Comparison of ENCODE assay signal across 1 cellular context in the genomic region with DNA sequence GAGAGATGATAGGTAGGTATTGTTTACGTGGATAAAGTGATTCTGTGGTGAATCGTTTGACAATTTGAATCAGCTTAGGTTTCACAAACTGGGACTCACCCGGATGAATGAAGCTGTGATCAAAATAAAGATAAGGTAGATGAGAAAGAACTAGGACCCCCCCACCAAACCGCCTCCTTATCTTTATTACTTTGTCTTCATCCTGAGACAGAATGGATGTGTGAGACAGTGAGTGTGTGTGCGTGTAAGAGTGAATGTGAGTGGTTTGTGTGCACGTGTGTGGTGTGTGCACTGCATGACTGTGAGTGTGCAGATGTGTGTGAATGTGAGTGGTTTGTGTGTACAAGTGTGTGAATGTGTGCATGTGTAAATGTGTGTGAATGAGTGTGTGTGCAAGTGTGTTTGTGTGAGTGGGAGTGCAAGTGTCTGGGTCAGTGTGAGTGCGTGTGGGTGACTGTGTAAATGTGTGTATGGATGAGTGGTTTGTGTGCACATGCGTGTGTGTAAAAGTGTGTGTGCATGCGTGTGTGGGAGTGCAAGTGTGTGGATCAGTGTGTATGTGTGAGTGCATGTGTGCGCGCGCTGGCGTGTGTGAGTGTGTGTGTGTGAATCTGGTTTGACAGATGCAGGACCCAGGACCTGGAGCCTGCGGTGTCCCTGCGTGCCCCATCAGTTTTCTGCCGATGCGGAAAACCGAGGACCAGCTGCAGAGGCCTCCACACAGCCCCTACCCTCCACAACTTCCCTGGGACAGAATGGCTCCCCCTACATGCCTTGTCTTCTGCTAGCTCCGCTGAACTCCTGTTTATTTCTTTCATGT.
A peak's percentile ranks its signal among the peaks of the same experiment; 100 is the strongest.
TF ChIP-seq lines count a peak whose summit lies in the region.

No MANE protein-coding gene starts in this region.

TF ChIP-seq in K562, 482 proteins besides CTCF, POLR2A, EP300 and RAD21 (continued from another document and continues in another):
- TF ChIP-seq, protein P1, sequence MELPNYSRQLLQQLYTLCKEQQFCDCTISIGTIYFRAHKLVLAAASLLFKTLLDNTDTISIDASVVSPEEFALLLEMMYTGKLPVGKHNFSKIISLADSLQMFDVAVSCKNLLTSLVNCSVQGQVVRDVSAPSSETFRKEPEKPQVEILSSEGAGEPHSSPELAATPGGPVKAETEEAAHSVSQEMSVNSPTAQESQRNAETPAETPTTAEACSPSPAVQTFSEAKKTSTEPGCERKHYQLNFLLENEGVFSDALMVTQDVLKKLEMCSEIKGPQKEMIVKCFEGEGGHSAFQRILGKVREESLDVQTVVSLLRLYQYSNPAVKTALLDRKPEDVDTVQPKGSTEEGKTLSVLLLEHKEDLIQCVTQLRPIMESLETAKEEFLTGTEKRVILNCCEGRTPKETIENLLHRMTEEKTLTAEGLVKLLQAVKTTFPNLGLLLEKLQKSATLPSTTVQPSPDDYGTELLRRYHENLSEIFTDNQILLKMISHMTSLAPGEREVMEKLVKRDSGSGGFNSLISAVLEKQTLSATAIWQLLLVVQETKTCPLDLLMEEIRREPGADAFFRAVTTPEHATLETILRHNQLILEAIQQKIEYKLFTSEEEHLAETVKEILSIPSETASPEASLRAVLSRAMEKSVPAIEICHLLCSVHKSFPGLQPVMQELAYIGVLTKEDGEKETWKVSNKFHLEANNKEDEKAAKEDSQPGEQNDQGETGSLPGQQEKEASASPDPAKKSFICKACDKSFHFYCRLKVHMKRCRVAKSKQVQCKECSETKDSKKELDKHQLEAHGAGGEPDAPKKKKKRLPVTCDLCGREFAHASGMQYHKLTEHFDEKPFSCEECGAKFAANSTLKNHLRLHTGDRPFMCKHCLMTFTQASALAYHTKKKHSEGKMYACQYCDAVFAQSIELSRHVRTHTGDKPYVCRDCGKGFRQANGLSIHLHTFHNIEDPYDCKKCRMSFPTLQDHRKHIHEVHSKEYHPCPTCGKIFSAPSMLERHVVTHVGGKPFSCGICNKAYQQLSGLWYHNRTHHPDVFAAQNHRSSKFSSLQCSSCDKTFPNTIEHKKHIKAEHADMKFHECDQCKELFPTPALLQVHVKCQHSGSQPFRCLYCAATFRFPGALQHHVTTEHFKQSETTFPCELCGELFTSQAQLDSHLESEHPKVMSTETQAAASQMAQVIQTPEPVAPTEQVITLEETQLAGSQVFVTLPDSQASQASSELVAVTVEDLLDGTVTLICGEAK (IDR thresholded peaks at IDR 0.05): peak; percentile 32; the same call in 1 of the 2 replicates
- TF ChIP-seq, protein P1 (CRISPR knock-in tag; IDR thresholded peaks at IDR 0.05): no peak
- TF ChIP-seq ZNF583 (CRISPR knock-in tag; IDR thresholded peaks at IDR 0.05) (peak; percentile 21; the same call in 1 of the 2 replicates), ZNF644 (tag; IDR thresholded peaks at IDR 0.05; ENCODE audit: low read depth) (peak; percentile 94), ZNF699 (CRISPR knock-in tag; IDR thresholded peaks at IDR 0.05; ENCODE audit: insufficient replicate concordance) (no peak), BACH1 (tag; IDR thresholded peaks at IDR 0.05) (0 out of 2 replicates have a peak, but pooled peaks have one; percentile 42), ZNF197 (CRISPR knock-in tag; IDR thresholded peaks at IDR 0.05; ENCODE audit: low read depth) (peak; percentile 80; the same call in 1 of the 2 replicates), CEBPG (CRISPR knock-in tag; IDR thresholded peaks at IDR 0.05) (no peak), CEBPG (tag; conservative IDR thresholded peaks at IDR 0.05 in 1 of 2, IDR thresholded peaks at IDR 0.05 in 1 of 2) (no peak), NR2C2 (CRISPR knock-in tag; IDR thresholded peaks at IDR 0.05) (no peak; the same call in 1 of the 2 replicates), NR2C2 (tag; IDR thresholded peaks at IDR 0.05) (0 out of 2 replicates have a peak, but pooled peaks have one; percentile 34), KDM5B (IDR thresholded peaks at IDR 0.05; ENCODE audit: insufficient replicate concordance, low read depth, low read length) (peak; percentile 37)
- TF ChIP-seq, protein P2, sequence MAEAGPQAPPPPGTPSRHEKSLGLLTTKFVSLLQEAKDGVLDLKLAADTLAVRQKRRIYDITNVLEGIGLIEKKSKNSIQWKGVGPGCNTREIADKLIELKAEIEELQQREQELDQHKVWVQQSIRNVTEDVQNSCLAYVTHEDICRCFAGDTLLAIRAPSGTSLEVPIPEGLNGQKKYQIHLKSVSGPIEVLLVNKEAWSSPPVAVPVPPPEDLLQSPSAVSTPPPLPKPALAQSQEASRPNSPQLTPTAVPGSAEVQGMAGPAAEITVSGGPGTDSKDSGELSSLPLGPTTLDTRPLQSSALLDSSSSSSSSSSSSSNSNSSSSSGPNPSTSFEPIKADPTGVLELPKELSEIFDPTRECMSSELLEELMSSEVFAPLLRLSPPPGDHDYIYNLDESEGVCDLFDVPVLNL (CRISPR knock-in tag; IDR thresholded peaks at IDR 0.05; ENCODE audit: low read depth): no peak
- TF ChIP-seq, protein P3, sequence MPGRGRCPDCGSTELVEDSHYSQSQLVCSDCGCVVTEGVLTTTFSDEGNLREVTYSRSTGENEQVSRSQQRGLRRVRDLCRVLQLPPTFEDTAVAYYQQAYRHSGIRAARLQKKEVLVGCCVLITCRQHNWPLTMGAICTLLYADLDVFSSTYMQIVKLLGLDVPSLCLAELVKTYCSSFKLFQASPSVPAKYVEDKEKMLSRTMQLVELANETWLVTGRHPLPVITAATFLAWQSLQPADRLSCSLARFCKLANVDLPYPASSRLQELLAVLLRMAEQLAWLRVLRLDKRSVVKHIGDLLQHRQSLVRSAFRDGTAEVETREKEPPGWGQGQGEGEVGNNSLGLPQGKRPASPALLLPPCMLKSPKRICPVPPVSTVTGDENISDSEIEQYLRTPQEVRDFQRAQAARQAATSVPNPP (IDR thresholded peaks at IDR 0.05; ENCODE audit: borderline replicate concordance, insufficient read depth, insufficient read length): no peak
- TF ChIP-seq, protein P4, sequence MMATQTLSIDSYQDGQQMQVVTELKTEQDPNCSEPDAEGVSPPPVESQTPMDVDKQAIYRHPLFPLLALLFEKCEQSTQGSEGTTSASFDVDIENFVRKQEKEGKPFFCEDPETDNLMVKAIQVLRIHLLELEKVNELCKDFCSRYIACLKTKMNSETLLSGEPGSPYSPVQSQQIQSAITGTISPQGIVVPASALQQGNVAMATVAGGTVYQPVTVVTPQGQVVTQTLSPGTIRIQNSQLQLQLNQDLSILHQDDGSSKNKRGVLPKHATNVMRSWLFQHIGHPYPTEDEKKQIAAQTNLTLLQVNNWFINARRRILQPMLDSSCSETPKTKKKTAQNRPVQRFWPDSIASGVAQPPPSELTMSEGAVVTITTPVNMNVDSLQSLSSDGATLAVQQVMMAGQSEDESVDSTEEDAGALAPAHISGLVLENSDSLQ (IDR thresholded peaks at IDR 0.05): peak; percentile 37; the same call in 1 of the 2 replicates
- TF ChIP-seq, protein P5, sequence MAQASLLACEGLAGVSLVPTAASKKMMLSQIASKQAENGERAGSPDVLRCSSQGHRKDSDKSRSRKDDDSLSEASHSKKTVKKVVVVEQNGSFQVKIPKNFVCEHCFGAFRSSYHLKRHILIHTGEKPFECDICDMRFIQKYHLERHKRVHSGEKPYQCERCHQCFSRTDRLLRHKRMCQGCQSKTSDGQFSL (CRISPR knock-in tag; IDR thresholded peaks at IDR 0.05): peak; percentile 82
- TF ChIP-seq, protein P5 (tag; IDR thresholded peaks at IDR 0.05): peak in 1 of 2 experiments; percentile 81; a peak in 2 of 4 replicates
- TF ChIP-seq, protein P6, sequence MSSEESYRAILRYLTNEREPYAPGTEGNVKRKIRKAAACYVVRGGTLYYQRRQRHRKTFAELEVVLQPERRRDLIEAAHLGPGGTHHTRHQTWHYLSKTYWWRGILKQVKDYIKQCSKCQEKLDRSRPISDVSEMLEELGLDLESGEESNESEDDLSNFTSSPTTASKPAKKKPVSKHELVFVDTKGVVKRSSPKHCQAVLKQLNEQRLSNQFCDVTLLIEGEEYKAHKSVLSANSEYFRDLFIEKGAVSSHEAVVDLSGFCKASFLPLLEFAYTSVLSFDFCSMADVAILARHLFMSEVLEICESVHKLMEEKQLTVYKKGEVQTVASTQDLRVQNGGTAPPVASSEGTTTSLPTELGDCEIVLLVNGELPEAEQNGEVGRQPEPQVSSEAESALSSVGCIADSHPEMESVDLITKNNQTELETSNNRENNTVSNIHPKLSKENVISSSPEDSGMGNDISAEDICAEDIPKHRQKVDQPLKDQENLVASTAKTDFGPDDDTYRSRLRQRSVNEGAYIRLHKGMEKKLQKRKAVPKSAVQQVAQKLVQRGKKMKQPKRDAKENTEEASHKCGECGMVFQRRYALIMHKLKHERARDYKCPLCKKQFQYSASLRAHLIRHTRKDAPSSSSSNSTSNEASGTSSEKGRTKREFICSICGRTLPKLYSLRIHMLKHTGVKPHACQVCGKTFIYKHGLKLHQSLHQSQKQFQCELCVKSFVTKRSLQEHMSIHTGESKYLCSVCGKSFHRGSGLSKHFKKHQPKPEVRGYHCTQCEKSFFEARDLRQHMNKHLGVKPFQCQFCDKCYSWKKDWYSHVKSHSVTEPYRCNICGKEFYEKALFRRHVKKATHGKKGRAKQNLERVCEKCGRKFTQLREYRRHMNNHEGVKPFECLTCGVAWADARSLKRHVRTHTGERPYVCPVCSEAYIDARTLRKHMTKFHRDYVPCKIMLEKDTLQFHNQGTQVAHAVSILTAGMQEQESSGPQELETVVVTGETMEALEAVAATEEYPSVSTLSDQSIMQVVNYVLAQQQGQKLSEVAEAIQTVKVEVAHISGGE (CRISPR knock-in tag; IDR thresholded peaks at IDR 0.05): 0 out of 6 replicates have a peak, but pooled peaks of 1 of the 3 experiments have one; percentile 33
- TF ChIP-seq, protein P7, sequence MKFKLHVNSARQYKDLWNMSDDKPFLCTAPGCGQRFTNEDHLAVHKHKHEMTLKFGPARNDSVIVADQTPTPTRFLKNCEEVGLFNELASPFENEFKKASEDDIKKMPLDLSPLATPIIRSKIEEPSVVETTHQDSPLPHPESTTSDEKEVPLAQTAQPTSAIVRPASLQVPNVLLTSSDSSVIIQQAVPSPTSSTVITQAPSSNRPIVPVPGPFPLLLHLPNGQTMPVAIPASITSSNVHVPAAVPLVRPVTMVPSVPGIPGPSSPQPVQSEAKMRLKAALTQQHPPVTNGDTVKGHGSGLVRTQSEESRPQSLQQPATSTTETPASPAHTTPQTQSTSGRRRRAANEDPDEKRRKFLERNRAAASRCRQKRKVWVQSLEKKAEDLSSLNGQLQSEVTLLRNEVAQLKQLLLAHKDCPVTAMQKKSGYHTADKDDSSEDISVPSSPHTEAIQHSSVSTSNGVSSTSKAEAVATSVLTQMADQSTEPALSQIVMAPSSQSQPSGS (CRISPR knock-in tag; IDR thresholded peaks at IDR 0.05): no peak
